In the genomic region with DNA sequence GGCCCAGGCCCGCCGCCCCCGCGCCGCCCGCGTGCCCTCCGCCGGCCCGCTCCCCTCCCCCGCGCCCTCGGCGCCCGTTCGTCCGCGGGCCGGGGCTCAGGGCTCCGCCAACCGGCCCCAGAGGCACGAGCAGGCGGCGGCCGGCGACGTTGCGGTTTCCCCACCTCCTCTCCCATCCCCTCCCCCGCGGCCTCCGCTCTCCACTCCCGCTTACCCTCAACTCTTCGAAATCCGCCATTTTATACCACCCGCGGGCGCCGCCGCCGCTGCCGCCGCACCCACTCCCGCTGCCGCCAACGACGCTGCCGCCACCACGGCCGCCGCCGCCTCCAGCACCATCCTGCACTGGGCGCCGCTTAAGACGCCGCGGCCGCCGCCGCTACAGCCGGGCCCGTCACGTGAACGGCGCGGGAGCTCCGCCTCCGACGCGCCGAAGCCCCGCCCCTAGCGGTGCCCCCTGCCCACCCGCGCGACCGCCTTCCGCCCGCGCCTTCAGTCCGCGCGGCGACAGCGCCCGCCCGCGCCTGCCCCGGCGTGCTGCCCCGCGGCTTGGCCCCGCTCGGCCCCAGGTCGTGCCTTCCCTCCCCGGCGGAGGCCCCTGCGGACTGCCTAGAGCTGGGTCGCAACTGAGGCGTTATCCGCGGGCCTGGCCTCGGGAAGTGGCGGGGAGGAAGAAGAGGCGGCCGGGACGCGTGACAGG, we compare ENCODE assay signal across 8 cellular contexts. TPM values are rescaled to one million over a fixed set of nuclear protein-coding genes. Genes with fewer than 3 reads are reported as not detected.
DNase-seq lines count a peak whose midpoint lies in the region; ATAC-seq and TF ChIP-seq lines count a peak whose summit lies in the region.

TSS of gene KATNAL2 (plus strand) at position 495 of the 700 bp plus-strand sequence. CDS start 29,271 bp downstream, outside the sequence.
TSS of gene PIAS2 (minus strand) at position 400 of the 700 bp plus-strand sequence. CDS start at position 238, 162 bp downstream.

- POLR2A ChIA-PET in AG04449 (lab: Yijun Ruan, JAX) = interaction anchor here (1.0 to 1.5 kb wide), 2 partner anchors 23 to 197 kb away, joined by 3 to 5 read pairs; no protein-coding TSS in a partner anchor

- ATAC-seq in GM18858 (IDR thresholded peaks at IDR 0.05; ENCODE audit: unreplicated experiment) (peak; percentile 66), HG03064 (IDR thresholded peaks at IDR 0.05; ENCODE audit: low read depth, unreplicated experiment) (peak; percentile 84)

- H3K4me3 ChIP-seq in AG04449 (ENCODE audit: low read depth, low read length) = peak within 1 kb of the TSS; percentile 86

- DNase-seq in AG04449 (ENCODE audit: low read depth, low spot score) (no peak), NCI-H2171 treated with DMSO at 0.1 percent for 48 hours (lab: John Stamatoyannopoulos, UW) (peak; percentile 75), cerebellum (ENCODE audit: low spot score) (peak; percentile 94), kidney glomerular epithelial cell (lab: John Stamatoyannopoulos, UW) (peak; percentile 46)
- DNase-seq in activated CD4-positive, CD25-positive, alpha-beta regulatory T cell treated with anti-CD3 and anti-CD28 coated beads, Interleukin-2, amount 50 U/mL, for 72 hours = peak; percentile 76
- peak; percentile 49 to 60 for DNase-seq in stimulated activated CD4-positive, alpha-beta T cell treated with anti-CD3 and anti-CD28 coated beads, Interleukin-15, amount 100 ng/mL, for 48 hours (ENCODE audit: low read depth in 2 of 2)

- TF ChIP-seq CTCF in AG04449 (IDR thresholded peaks at IDR 0.05; ENCODE audit: insufficient read depth, low read length, missing control alignments) = no peak

- CTCF ChIA-PET in AG04449 (lab: Yijun Ruan, JAX) = no interaction called here

RNA-seq across cellular contexts. Expression of gene KATNAL2, which starts in this region (rescaled TPM):
- 5.0 TPM for total RNA-seq in cerebellum

RNA-seq across cellular contexts. Expression of gene PIAS2, which starts in this region (rescaled TPM):
- 86.1 TPM for total RNA-seq in cerebellum
